Comparison of ENCODE assay signal across 1 cellular context in the genomic region with DNA sequence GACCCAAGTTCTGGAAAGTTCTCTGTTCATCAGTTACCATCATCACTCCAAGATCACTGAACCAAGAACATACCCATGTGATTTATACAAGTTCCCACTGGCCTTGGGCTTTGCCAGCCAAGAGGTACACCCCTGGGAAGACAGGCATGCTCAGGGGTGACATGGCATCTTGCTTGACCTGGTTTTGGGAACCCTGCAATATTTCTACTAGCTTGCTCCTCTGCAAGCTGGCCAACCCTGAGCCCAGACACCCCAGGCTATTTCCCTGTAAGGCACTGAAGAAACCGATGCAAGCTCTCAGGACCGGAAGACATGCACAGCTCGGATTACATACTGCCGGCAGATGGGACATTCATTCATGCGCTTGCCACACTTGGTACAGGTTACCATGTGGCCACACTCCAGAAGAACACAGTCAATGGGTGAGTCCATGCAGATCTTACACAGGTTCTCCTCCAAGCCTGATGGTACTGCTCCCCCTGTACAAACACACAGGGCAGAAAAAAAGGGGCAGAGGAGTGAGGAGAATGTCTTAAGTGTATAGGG.
TF ChIP-seq lines count a peak whose summit lies in the region.

No MANE protein-coding gene starts in this region.

TF ChIP-seq in IMR-90, 13 proteins besides CTCF, POLR2A, EP300 and RAD21:
- TF ChIP-seq, protein P1, sequence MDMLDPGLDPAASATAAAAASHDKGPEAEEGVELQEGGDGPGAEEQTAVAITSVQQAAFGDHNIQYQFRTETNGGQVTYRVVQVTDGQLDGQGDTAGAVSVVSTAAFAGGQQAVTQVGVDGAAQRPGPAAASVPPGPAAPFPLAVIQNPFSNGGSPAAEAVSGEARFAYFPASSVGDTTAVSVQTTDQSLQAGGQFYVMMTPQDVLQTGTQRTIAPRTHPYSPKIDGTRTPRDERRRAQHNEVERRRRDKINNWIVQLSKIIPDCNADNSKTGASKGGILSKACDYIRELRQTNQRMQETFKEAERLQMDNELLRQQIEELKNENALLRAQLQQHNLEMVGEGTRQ (IDR thresholded peaks at IDR 0.05; ENCODE audit: low read depth, low read length): no peak
- TF ChIP-seq CEBPB (IDR thresholded peaks at IDR 0.05; ENCODE audit: low read depth, low read length) (no peak), CHD1 (IDR thresholded peaks at IDR 0.05; ENCODE audit: low read depth, low read length) (no peak)
